ENCODE assay signal across 10 cellular contexts in genomic region chr12:47885012-47885501, GRCh38. TPM values are rescaled to one million over a fixed set of nuclear protein-coding genes. Genes with fewer than 3 reads are reported as not detected.
DNase-seq lines count a peak whose midpoint lies in the region; ATAC-seq, FAIRE-seq and TF ChIP-seq lines count a peak whose summit lies in the region.
"Had no signal": no experiment of that assay in that cellular context is flagged by ENCODE, and none has a peak within 500 bp of the region (broad histone marks: within the 10 kb centered on the region; RNA-seq: fewer than 3 reads in every experiment).

No MANE protein-coding gene starts in this region.

- no peak for FAIRE-seq in urothelium cell line (lab: Jason Lieb, UNC)

- no peak overlapping the region for H3K56ac ChIP-seq in IMR-90 (ENCODE audit: extremely low read depth, insufficient read depth, low read length)

- peaks cover 51% of the 10 kb centered on the region for H3K36me3 Mint-ChIP-seq in activated naive CD4-positive, alpha-beta T cell treated with anti-CD3 and anti-CD28 coated beads for 36 hours (ENCODE audit: low read depth)

- POLR2A ChIA-PET in IMR-90 (lab: Charles Lee; ENCODE audit: unreplicated experiment): no interaction called here

- H3K18ac ChIP-seq in IMR-90 (ENCODE audit: low read depth, low read length): no peak overlapping the region

- no TSS peak for BruUV-seq in IMR-90 (replicated peaks; lab: Mats Ljungman, UMichigan)

- ATAC-seq in GM21360 (IDR thresholded peaks at IDR 0.05; ENCODE audit: unreplicated experiment) (peak; percentile 44), IMR-90 (ENCODE audit: low read depth) (no peak), omental fat pad (ENCODE audit: low FRiP score) (no peak)
- ATAC-seq: HCT116 had no signal

- no peaks in the 10 kb centered on the region for H3K9me3 ChIP-seq in IMR-90 (ENCODE audit: control insufficient read depth, insufficient read depth, low read length)
- H3K9me3 ChIP-seq: Peyer's patch had no signal

- no peak overlapping the region for H3K4me3 ChIP-seq in IMR-90 (ENCODE audit: insufficient read depth, low read depth, low read length)
- H3K4me3 ChIP-seq: Peyer's patch had no signal

- DNase-seq in IMR-90 (no peak), NCI-H146 (lab: John Stamatoyannopoulos, UW) (no peak), urothelium cell line (ENCODE audit: low spot score) (no peak), NCI-H2107 treated with DMSO at 0.1 percent for 48 hours (lab: John Stamatoyannopoulos, UW; ENCODE audit: unreplicated experiment) (no peak), omental fat pad (ENCODE audit: low spot score) (no peak)
- peak; percentile 95 for DNase-seq in activated naive CD4-positive, alpha-beta T cell treated with anti-CD3 and anti-CD28 coated beads for 36 hours
- peak; percentile 53 for DNase-seq in stimulated activated CD8-positive, alpha-beta memory T cell treated with anti-CD3 and anti-CD28 coated beads, Interleukin-7, amount 100 ng/mL, for 24 hours (ENCODE audit: low read depth)

- dilution Hi-C loops in IMR-90 (cut with HindIII; ENCODE audit: low sequenced_read_pairs, unreplicated experiment): no loop called here

- TF ChIP-seq CTCF in IMR-90 (conservative IDR thresholded peaks at IDR 0.05; ENCODE audit: low read depth, low read length): no peak
- no peak for TF ChIP-seq CTCF in omental fat pad (IDR thresholded peaks at IDR 0.05)

- H4K5ac ChIP-seq in IMR-90 (ENCODE audit: low read depth, low read length): no peak overlapping the region

- no peak overlapping the region for H2BK20ac ChIP-seq in IMR-90 (ENCODE audit: low read depth, low read length)

- H3K4ac ChIP-seq in IMR-90 (ENCODE audit: low read depth, low read length): no peak overlapping the region

- H2BK120ac ChIP-seq in IMR-90 (ENCODE audit: low read depth, low read length): no peak overlapping the region

- H3K14ac ChIP-seq in IMR-90 (replicated peaks; ENCODE audit: low read depth, low read length): no peak overlapping the region

- H2AFZ ChIP-seq in IMR-90 (replicated peaks; ENCODE audit: low read length, poor library complexity): no peak overlapping the region

- peak overlapping the region; percentile 60 for H3K4me3 Mint-ChIP-seq in activated naive CD4-positive, alpha-beta T cell treated with anti-CD3 and anti-CD28 coated beads for 36 hours

- H3K27me3 Mint-ChIP-seq in activated naive CD4-positive, alpha-beta T cell treated with anti-CD3 and anti-CD28 coated beads for 36 hours (ENCODE audit: low read depth): no peaks in the 10 kb centered on the region

- no peak overlapping the region for H2BK5ac ChIP-seq in IMR-90 (ENCODE audit: low read depth, low read length, poor library complexity, severe bottlenecking)

- H3K9ac ChIP-seq in IMR-90 (ENCODE audit: low read depth, low read length): no peak overlapping the region

- H3K27me3 ChIP-seq in IMR-90 (ENCODE audit: control insufficient read depth, insufficient read depth, low read length): no peaks in the 10 kb centered on the region
- H3K27me3 ChIP-seq: Peyer's patch had no signal

- in situ Hi-C loops in IMR-90 (cut with MboI; ENCODE audit: low sequenced_read_pairs): no loop called here

- CTCF ChIA-PET in IMR-90 (lab: Yijun Ruan, JAX): interaction anchor here (0.8 kb wide), 1 partner anchor 78 kb away, joined by 3 read pairs; the partner anchor contains the start of gene TMEM106C
- CTCF ChIA-PET in activated naive CD4-positive, alpha-beta T cell treated with anti-CD3 and anti-CD28 coated beads for 36 hours (lab: Charles Lee): interaction anchor here (0.7 to 5.5 kb wide), 17 partner anchors 9 to 143 kb away, joined by 3 to 50 read pairs (median 5); partner anchors contain the start of genes TMEM106C and VDR

- no peak overlapping the region for H3K23ac ChIP-seq in IMR-90 (ENCODE audit: low read depth, low read length)

- H3K4me1 Mint-ChIP-seq in activated naive CD4-positive, alpha-beta T cell treated with anti-CD3 and anti-CD28 coated beads for 36 hours (ENCODE audit: low read depth): peaks cover 86% of the 10 kb centered on the region

- no CpG with 5 or more reads among the region's 10 CpGs for WGBS in IMR-90 (ENCODE audit: extremely low coverage in 2 of 2, insufficient read length in 1 of 2), 2 experiments

- H2AK5ac ChIP-seq in IMR-90 (ENCODE audit: low read depth, low read length): peak overlapping the region; percentile 24; the same call in 1 of the 2 replicates

- H2BK15ac ChIP-seq in IMR-90 (ENCODE audit: low read depth, low read length): 0 out of 3 replicates have a peak overlapping the region, but pooled peaks have one; percentile 11

- H3K9me1 ChIP-seq in IMR-90 (ENCODE audit: insufficient read depth, low read length): peaks cover 19% of the 10 kb centered on the region

- no peaks in the 10 kb centered on the region for H3K36me3 ChIP-seq in IMR-90 (ENCODE audit: control insufficient read depth, insufficient read depth, low read length)

- no peak overlapping the region for H3K4me2 ChIP-seq in IMR-90 (ENCODE audit: low read depth, low read length)

- peak overlapping the region; percentile 97 for H3K27ac Mint-ChIP-seq in activated naive CD4-positive, alpha-beta T cell treated with anti-CD3 and anti-CD28 coated beads for 36 hours

- no peak for TF ChIP-seq POLR2A in IMR-90 (IDR thresholded peaks at IDR 0.05; ENCODE audit: low read depth, low read length)

- no peaks in the 10 kb centered on the region for H4K20me1 ChIP-seq in IMR-90 (ENCODE audit: insufficient read depth, low read length)

- H3K9me3 Mint-ChIP-seq in activated naive CD4-positive, alpha-beta T cell treated with anti-CD3 and anti-CD28 coated beads for 36 hours: no peaks in the 10 kb centered on the region

- no peak overlapping the region for H4K8ac ChIP-seq in IMR-90 (ENCODE audit: low read depth in 2 of 2, low read length in 2 of 2)

- no peak overlapping the region for H4K91ac ChIP-seq in IMR-90 (ENCODE audit: insufficient read depth, low read depth, low read length)

- TF ChIP-seq RAD21 in IMR-90 (IDR thresholded peaks at IDR 0.05; ENCODE audit: low read length): no peak

- H3K4me1 ChIP-seq in IMR-90 (ENCODE audit: control insufficient read depth, insufficient read depth, low read length): peaks cover 16% of the 10 kb centered on the region

- no peak overlapping the region for H2AK9ac ChIP-seq in IMR-90 (replicated peaks; ENCODE audit: low read depth, low read length, poor library complexity)

- peaks cover 0 to 24% of the 10 kb centered on the region in 2 experiments; a peak in 1 of 4 replicates for H3K79me1 ChIP-seq in IMR-90 (ENCODE audit: low read depth in 1 of 2, low read length in 2 of 2)

- intact Hi-C loops in IMR-90 (cut with micrococcal nuclease): no loop called here
- intact Hi-C loops in activated naive CD4-positive, alpha-beta T cell treated with anti-CD3 and anti-CD28 coated beads for 36 hours (cut with micrococcal nuclease): loop anchor here (1.0 to 10.0 kb wide), 12 partner anchors 19 to 831 kb away; partner anchors contain the start of genes ASB8, CCNT1, RPAP3 and TMEM106C

- no peak overlapping the region for H3K27ac ChIP-seq in IMR-90 (ENCODE audit: insufficient read depth, low read length)

TF ChIP-seq in IMR-90, 13 proteins besides CTCF, POLR2A, EP300 and RAD21:
- no peak for TF ChIP-seq RCOR1 (IDR thresholded peaks at IDR 0.05; ENCODE audit: insufficient replicate concordance, low read length)
- TF ChIP-seq RFX5 (IDR thresholded peaks at IDR 0.05; ENCODE audit: low read depth, low read length): no peak
- no peak for TF ChIP-seq NFE2L2 (IDR thresholded peaks at IDR 0.05; ENCODE audit: low read depth, low read length)
- no peak for TF ChIP-seq BHLHE40 (IDR thresholded peaks at IDR 0.05; ENCODE audit: low read depth, low read length)

RNA-seq across cellular contexts. Expression of gene VDR, which starts 19.7 kb away (rescaled TPM):
- total RNA-seq in IMR-90 (2012; rRNA removed) (3.9 and 5.4 TPM in 2 replicates), omental fat pad (1 to 10 TPM; 2.8 to 10.0 (median 6.3) TPM)
- polyA plus RNA-seq in IMR-90 (2012; rRNA removed): 8.5 and 10.8 TPM in 2 replicates
- 6.0 and 8.5 TPM in 2 replicates for polyA plus RNA-seq in IMR-90 (2012; cell fraction: cytosol; rRNA removed)
- 6.6 and 12.7 TPM in 2 replicates for polyA plus RNA-seq in IMR-90 (2012; cell fraction: nucleus; rRNA removed; ENCODE audit: low replicate concordance)
- 10 to 100 TPM; 56.4 to 57.7 TPM for total RNA-seq in activated naive CD4-positive, alpha-beta T cell treated with anti-CD3 and anti-CD28 coated beads for 36 hours

Comparison
In these comparisons a context has a peak if more than half of its experiments do, and no peak if none do; other contexts are left out.
1. DNase-seq: peak in activated naive CD4-positive, alpha-beta T cell treated with anti-CD3 and anti-CD28 coated beads for 36 hours (single experiment) and stimulated activated CD8-positive, alpha-beta memory T cell treated with anti-CD3 and anti-CD28 coated beads, Interleukin-7, amount 100 ng/mL, for 24 hours (single experiment); none in IMR-90 (single experiment), NCI-H146 (single experiment), urothelium cell line (single experiment), NCI-H2107 treated with DMSO at 0.1 percent for 48 hours (single experiment) and omental fat pad (single experiment).